25 cellular contexts compared by ENCODE assay signal in the genomic region with DNA sequence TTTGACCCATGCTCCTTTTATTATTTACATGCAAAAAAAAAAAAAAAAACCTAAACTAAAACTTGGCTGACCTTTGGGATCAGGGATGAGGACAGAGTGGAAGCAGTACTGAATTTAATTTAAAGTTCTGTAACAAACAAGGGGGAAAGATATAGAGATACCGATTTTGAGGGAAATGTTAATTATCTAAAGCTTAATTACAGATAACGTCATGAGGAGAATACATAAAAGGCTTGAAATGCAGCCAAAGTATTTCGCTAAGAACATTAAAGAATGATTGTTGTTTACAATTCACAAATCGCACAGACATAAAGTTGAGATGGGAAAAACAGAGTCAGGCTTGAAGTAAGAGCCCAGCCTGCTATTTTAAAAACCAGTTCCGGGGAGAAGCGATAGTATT.
DNase-seq lines count a peak whose midpoint lies in the region; ATAC-seq, FAIRE-seq and TF ChIP-seq lines count a peak whose summit lies in the region.
"Had no signal": no experiment of that assay in that cellular context is flagged by ENCODE, and none has a peak within 500 bp of the region (broad histone marks: within the 10 kb centered on the region; RNA-seq: fewer than 3 reads in every experiment).

No MANE protein-coding gene starts in this region.

- H3K4me3 ChIP-seq in A549 = no peak overlapping the region
- H3K4me3 ChIP-seq in IMR-90 (ENCODE audit: insufficient read depth, low read depth, low read length) = no peak overlapping the region
- no peak overlapping the region for H3K4me3 ChIP-seq in vagina
- H3K4me3 ChIP-seq: SK-N-MC had no signal

- no peak overlapping the region for H2BK15ac ChIP-seq in IMR-90 (ENCODE audit: low read depth, low read length)

- no peak overlapping the region for H3K14ac ChIP-seq in IMR-90 (replicated peaks; ENCODE audit: low read depth, low read length)

- H3K56ac ChIP-seq in IMR-90 (ENCODE audit: extremely low read depth, insufficient read depth, low read length) = no peak overlapping the region

- H3K36me3 ChIP-seq in IMR-90 (ENCODE audit: control insufficient read depth, insufficient read depth, low read length) (no peaks in the 10 kb centered on the region), vagina (no peaks in the 10 kb centered on the region)

- H4K8ac ChIP-seq in IMR-90 (ENCODE audit: low read depth in 2 of 2, low read length in 2 of 2) = no peak overlapping the region

- no peaks in the 10 kb centered on the region for H3K9me1 ChIP-seq in IMR-90 (ENCODE audit: insufficient read depth, low read length)

- H4K20me1 ChIP-seq in IMR-90 (ENCODE audit: insufficient read depth, low read length) = no peaks in the 10 kb centered on the region

- H2BK120ac ChIP-seq in IMR-90 (ENCODE audit: low read depth, low read length) = no peak overlapping the region

- H3K4me1 ChIP-seq in A549 (peaks cover 24% of the 10 kb centered on the region), IMR-90 (ENCODE audit: control insufficient read depth, insufficient read depth, low read length) (no peaks in the 10 kb centered on the region; the same call in 1 of the 2 replicates), vagina (no peaks in the 10 kb centered on the region)

- peak overlapping the region in 1 of 2 experiments; percentile 37; a peak in 2 of 6 replicates for H3K27ac ChIP-seq in A549
- H3K27ac ChIP-seq in IMR-90 (ENCODE audit: insufficient read depth, low read length) = no peak overlapping the region
- H3K27ac ChIP-seq in vagina = no peak overlapping the region
- H3K27ac ChIP-seq: HL-60, RWPE1, SK-N-MC had no signal

- in situ Hi-C loops in IMR-90 (cut with MboI; ENCODE audit: low sequenced_read_pairs) = no loop called here

- H3K4me3 Mint-ChIP-seq in activated T-helper 17 cell treated with anti-CD3 and anti-CD28 coated beads, Interleukin-2, amount 50 U/mL, for 72 hours = no peak overlapping the region
- H3K4me3 Mint-ChIP-seq: B cell; CD14-positive monocyte; CD8-positive, alpha-beta memory T cell had no signal

- no peaks in the 10 kb centered on the region for H3K9me3 Mint-ChIP-seq in activated T-helper 17 cell treated with anti-CD3 and anti-CD28 coated beads, Interleukin-2, amount 50 U/mL, for 72 hours

- no peak overlapping the region for H2AK9ac ChIP-seq in IMR-90 (replicated peaks; ENCODE audit: low read depth, low read length, poor library complexity)

- no TSS peak for BruUV-seq in IMR-90 (replicated peaks; lab: Mats Ljungman, UMichigan)

- no peak overlapping the region for H3K18ac ChIP-seq in IMR-90 (ENCODE audit: low read depth, low read length)

- no peaks in the 10 kb centered on the region for H3K4me1 Mint-ChIP-seq in activated T-helper 17 cell treated with anti-CD3 and anti-CD28 coated beads, Interleukin-2, amount 50 U/mL, for 72 hours
- H3K4me1 Mint-ChIP-seq: B cell; CD14-positive monocyte; CD8-positive, alpha-beta memory T cell had no signal

- peaks cover 15% of the 10 kb centered on the region; the same call in 2 of the 3 replicates for H3K9me3 ChIP-seq in A549
- H3K9me3 ChIP-seq in IMR-90 (ENCODE audit: control insufficient read depth, insufficient read depth, low read length) = no peaks in the 10 kb centered on the region
- H3K9me3 ChIP-seq in vagina = no peaks in the 10 kb centered on the region

- no peak for TF ChIP-seq POLR2A in A549 (IDR thresholded peaks at IDR 0.05; ENCODE audit: low read length)
- no peak for TF ChIP-seq POLR2A in IMR-90 (IDR thresholded peaks at IDR 0.05; ENCODE audit: low read depth, low read length)
- TF ChIP-seq POLR2A in vagina (IDR thresholded peaks at IDR 0.05) = no peak

- H2AK5ac ChIP-seq in IMR-90 (ENCODE audit: low read depth, low read length) = no peak overlapping the region

- H3K27me3 ChIP-seq in IMR-90 (ENCODE audit: control insufficient read depth, insufficient read depth, low read length) (peaks cover 2% of the 10 kb centered on the region; the same call in 1 of the 2 replicates), vagina (no peaks in the 10 kb centered on the region)

- no peak overlapping the region for H2BK5ac ChIP-seq in IMR-90 (ENCODE audit: low read depth, low read length, poor library complexity, severe bottlenecking)

- no peak overlapping the region for H2BK20ac ChIP-seq in IMR-90 (ENCODE audit: low read depth, low read length)

- TF ChIP-seq RAD21 in A549 (conservative IDR thresholded peaks at IDR 0.05 in 1 of 2, IDR thresholded peaks at IDR 0.05 in 1 of 2) = no peak
- TF ChIP-seq RAD21 in IMR-90 (IDR thresholded peaks at IDR 0.05; ENCODE audit: low read length) = no peak

- no peak overlapping the region for H3K27ac Mint-ChIP-seq in activated T-helper 17 cell treated with anti-CD3 and anti-CD28 coated beads, Interleukin-2, amount 50 U/mL, for 72 hours
- H3K27ac Mint-ChIP-seq: B cell; CD14-positive monocyte; CD8-positive, alpha-beta memory T cell had no signal

- ATAC-seq in A549 = no peak
- no peak for ATAC-seq in IMR-90 (ENCODE audit: low read depth)
- ATAC-seq in activated T-helper 17 cell treated with anti-CD3 and anti-CD28 coated beads, Interleukin-2, amount 50 U/mL, for 72 hours (replicated peaks) = no peak
- ATAC-seq: Panc1 had no signal

- no peak overlapping the region for H3K9ac ChIP-seq in IMR-90 (ENCODE audit: low read depth, low read length)

- H3K23ac ChIP-seq in IMR-90 (ENCODE audit: low read depth, low read length) = no peak overlapping the region

- TF ChIP-seq CTCF in A549 (IDR thresholded peaks at IDR 0.05) = no peak
- no peak for TF ChIP-seq CTCF in IMR-90 (conservative IDR thresholded peaks at IDR 0.05; ENCODE audit: low read depth, low read length)
- TF ChIP-seq CTCF in vagina (IDR thresholded peaks at IDR 0.05) = no peak

- dilution Hi-C loops in IMR-90 (cut with HindIII; ENCODE audit: low sequenced_read_pairs, unreplicated experiment) = no loop called here

- H3K27me3 Mint-ChIP-seq in activated T-helper 17 cell treated with anti-CD3 and anti-CD28 coated beads, Interleukin-2, amount 50 U/mL, for 72 hours = peaks cover 12% of the 10 kb centered on the region

- DNase-seq in A549 (ENCODE audit: low read depth in 1 of 2, low spot score in 1 of 2) (no peak), IMR-90 (no peak), NCI-H69 (lab: John Stamatoyannopoulos, UW) (peak; percentile 41), vagina (ENCODE audit: extremely low spot score in 2 of 2) (no peak), COR-L47 (lab: John Stamatoyannopoulos, UW) (no peak)
- no peak for DNase-seq in activated CD4-positive, alpha-beta T cell treated with anti-CD3 and anti-CD28 coated beads, Interleukin-2, amount 50 U/mL, for 4 hours
- DNase-seq: Calu3; CD8-positive, alpha-beta memory T cell; DMS53; HCEC 1CT; NCI-H1694; NCI-H2029 treated with DMSO at 0.1 percent for 48 hours; NCI-H2171; NCI-H226; NCI-H510A treated with DMSO at 0.1 percent for 48 hours; SIG-M5 had no signal

- TF ChIP-seq EP300 in A549 (IDR thresholded peaks at IDR 0.05) = no peak

- no peaks in the 10 kb centered on the region for H3K79me1 ChIP-seq in IMR-90 (ENCODE audit: low read depth in 1 of 2, low read length in 2 of 2)

- POLR2A ChIA-PET in A549 (lab: Yijun Ruan, JAX) = no interaction called here
- POLR2A ChIA-PET in IMR-90 (lab: Charles Lee; ENCODE audit: unreplicated experiment) = no interaction called here

- H3K4me2 ChIP-seq in A549 = peak overlapping the region; percentile 53
- peak overlapping the region; percentile 26; the same call in 1 of the 2 replicates for H3K4me2 ChIP-seq in IMR-90 (ENCODE audit: low read depth, low read length)

- WGBS in A549 (ENCODE audit: missing lambda C conversion rate) = 54% methylated on average over 6 of the region's 6 CpGs
- WGBS in IMR-90 (ENCODE audit: extremely low coverage in 2 of 2, insufficient read length in 1 of 2), 2 experiments = no CpG with 5 or more reads among the region's 6 CpGs

- H3K36me3 Mint-ChIP-seq in activated T-helper 17 cell treated with anti-CD3 and anti-CD28 coated beads, Interleukin-2, amount 50 U/mL, for 72 hours (ENCODE audit: low read depth) = no peaks in the 10 kb centered on the region
- H3K36me3 Mint-ChIP-seq: CD14-positive monocyte; CD8-positive, alpha-beta memory T cell had no signal

- FAIRE-seq in A549 (lab: Jason Lieb, UNC) = no peak
- FAIRE-seq in endometrium (lab: Jason Lieb, UNC) = peak; percentile 98
- FAIRE-seq: H1 had no signal

- no peak overlapping the region for H2AFZ ChIP-seq in IMR-90 (replicated peaks; ENCODE audit: low read length, poor library complexity)

- H3K4ac ChIP-seq in IMR-90 (ENCODE audit: low read depth, low read length) = no peak overlapping the region

- CTCF ChIA-PET in A549 (lab: Yijun Ruan, JAX) (interaction anchor here (0.5 to 3.8 kb wide), 3 partner anchors 11 to 352 kb away, joined by 3 to 11 read pairs (median 3); no protein-coding TSS in a partner anchor), IMR-90 (lab: Yijun Ruan, JAX) (no interaction called here)

- no peak overlapping the region for H4K5ac ChIP-seq in IMR-90 (ENCODE audit: low read depth, low read length)

- intact Hi-C loops in IMR-90 (cut with micrococcal nuclease) = no loop called here
- intact Hi-C loops in vagina (cut with DNase I) = no loop called here

- H4K91ac ChIP-seq in IMR-90 (ENCODE audit: insufficient read depth, low read depth, low read length) = no peak overlapping the region

TF ChIP-seq in A549, 52 proteins besides CTCF, POLR2A, EP300 and RAD21:
- TF ChIP-seq TFCP2L1 (CRISPR knock-in tag; IDR thresholded peaks at IDR 0.05) (no peak), NPAS2 (CRISPR knock-in tag; IDR thresholded peaks at IDR 0.05; ENCODE audit: borderline replicate concordance) (no peak)
- TF ChIP-seq, protein P1, sequence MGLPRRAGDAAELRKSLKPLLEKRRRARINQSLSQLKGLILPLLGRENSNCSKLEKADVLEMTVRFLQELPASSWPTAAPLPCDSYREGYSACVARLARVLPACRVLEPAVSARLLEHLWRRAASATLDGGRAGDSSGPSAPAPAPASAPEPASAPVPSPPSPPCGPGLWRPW (IDR thresholded peaks at IDR 0.05) = no peak
- TF ChIP-seq, protein P2, sequence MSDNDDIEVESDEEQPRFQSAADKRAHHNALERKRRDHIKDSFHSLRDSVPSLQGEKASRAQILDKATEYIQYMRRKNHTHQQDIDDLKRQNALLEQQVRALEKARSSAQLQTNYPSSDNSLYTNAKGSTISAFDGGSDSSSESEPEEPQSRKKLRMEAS (IDR thresholded peaks at IDR 0.05) = no peak

TF ChIP-seq in IMR-90, 13 proteins besides CTCF, POLR2A, EP300 and RAD21:
- TF ChIP-seq MAFK (IDR thresholded peaks at IDR 0.05; ENCODE audit: low read depth, low read length) (no peak), BHLHE40 (IDR thresholded peaks at IDR 0.05; ENCODE audit: low read depth, low read length) (no peak)
TF ChIP-seq in IMR-90: peak in this region for 0.
